In genomic region chr13:112928958-112929777, GRCh38 we compare ENCODE assay signal across 10 cellular contexts. TPM values are rescaled to one million over a fixed set of nuclear protein-coding genes. Genes with fewer than 3 reads are reported as not detected.
DNase-seq lines count a peak whose midpoint lies in the region; ATAC-seq and TF ChIP-seq lines count a peak whose summit lies in the region.
"Had no signal": no experiment of that assay in that cellular context is flagged by ENCODE, and none has a peak within 500 bp of the region (broad histone marks: within the 10 kb centered on the region; RNA-seq: fewer than 3 reads in every experiment).

No MANE protein-coding gene starts in this region.

- H3K9me3 ChIP-seq in mesenchymal stem cell (ENCODE audit: control insufficient read depth, low read length), result peaks cover 7% of the 10 kb centered on the region
- peaks cover 0 to 7% (median 0%) of the 10 kb centered on the region in 4 donors for H3K9me3 ChIP-seq in esophagus muscularis mucosa
- H3K9me3 ChIP-seq: suprapubic skin had no signal

- no peak overlapping the region for H2BK12ac ChIP-seq in mesenchymal stem cell (ENCODE audit: low read length in 2 of 2)

- H2BK5ac ChIP-seq in mesenchymal stem cell (ENCODE audit: low read depth, low read length, poor library complexity, severe bottlenecking), result no peak overlapping the region

- H3K27me3 ChIP-seq in mesenchymal stem cell (ENCODE audit: control insufficient read depth in 1 of 2, insufficient read depth in 1 of 2, low read length in 2 of 2), result peaks cover 15 to 81% of the 10 kb centered on the region in 2 experiments
- H3K27me3 ChIP-seq in esophagus muscularis mucosa, result peaks cover 0 to 70% (median 7%) of the 10 kb centered on the region in 4 donors

- peaks cover 12% of the 10 kb centered on the region for H3K4me1 ChIP-seq in mesenchymal stem cell (ENCODE audit: control insufficient read depth, insufficient read depth, low read depth, low read length)
- peaks cover 13 to 21% (median 15%) of the 10 kb centered on the region in 4 donors for H3K4me1 ChIP-seq in esophagus muscularis mucosa

- H4K91ac ChIP-seq in mesenchymal stem cell (ENCODE audit: low read length), result no peak overlapping the region

- intact Hi-C loops in esophagus muscularis mucosa (cut with DNase I), result no loop called here

- H3K23ac ChIP-seq in mesenchymal stem cell (ENCODE audit: low read length in 2 of 2), result no peak overlapping the region

- no peaks in the 10 kb centered on the region for H3K79me1 ChIP-seq in mesenchymal stem cell (replicated peaks; ENCODE audit: low read length, poor library complexity, severe bottlenecking)

- no peak overlapping the region for H3K14ac ChIP-seq in mesenchymal stem cell (ENCODE audit: low read length in 2 of 2)

- H4K8ac ChIP-seq in mesenchymal stem cell (ENCODE audit: low read length), result no peak overlapping the region

- H2BK15ac ChIP-seq in mesenchymal stem cell (ENCODE audit: low read depth, poor library complexity, severe bottlenecking), result no peak overlapping the region

- H2AFZ ChIP-seq in mesenchymal stem cell (ENCODE audit: low read depth, low read length), result no peak overlapping the region

- no peak overlapping the region for H3K9ac ChIP-seq in mesenchymal stem cell (ENCODE audit: low read length)

- TF ChIP-seq POLR2A in esophagus muscularis mucosa (IDR thresholded peaks at IDR 0.05; ENCODE audit: low read depth), result no peak

- no peak overlapping the region for H3K27ac ChIP-seq in mesenchymal stem cell (ENCODE audit: low read length, poor library complexity, severe bottlenecking)
- H3K27ac ChIP-seq in esophagus muscularis mucosa (replicated peaks in 1 of 4), result no peak overlapping the region
- H3K27ac ChIP-seq: suprapubic skin had no signal

- no peak for TF ChIP-seq EP300 in esophagus muscularis mucosa (IDR thresholded peaks at IDR 0.05)

- DNase-seq in DMS153 treated with DMSO at 0.1 percent for 48 hours (lab: John Stamatoyannopoulos, UW; ENCODE audit: unreplicated experiment), result peak; percentile 85
- peak; percentile 37 for DNase-seq in NCI-H2107 treated with DMSO at 0.1 percent for 48 hours (lab: John Stamatoyannopoulos, UW; ENCODE audit: unreplicated experiment)
- peak; percentile 54 for DNase-seq in choroid plexus epithelial cell (ENCODE audit: low read depth)
- peak; percentile 20 for DNase-seq in mesenchymal stem cell
- DNase-seq in NCI-H1694 (lab: John Stamatoyannopoulos, UW), result no peak
- no peak for DNase-seq in esophagus muscularis mucosa (ENCODE audit: extremely low spot score)
- no peak for DNase-seq in activated T-cell treated with anti-CD3 and anti-CD28 coated beads, Interleukin-2, amount 50 U/mL, for 48 hours
- DNase-seq: activated gamma-delta T cell had no signal

- H2AK5ac ChIP-seq in mesenchymal stem cell (ENCODE audit: low read length, severe bottlenecking), result no peak overlapping the region

- 62% methylated on average over 21 of the region's 21 CpGs for WGBS in mesenchymal stem cell
- WGBS in esophagus muscularis mucosa, result 16% methylated on average over 16 of the region's 21 CpGs

- no peak overlapping the region for H3K18ac ChIP-seq in mesenchymal stem cell (ENCODE audit: low read depth in 1 of 2, low read length in 2 of 2)

- H3K4ac ChIP-seq in mesenchymal stem cell (ENCODE audit: low read depth in 1 of 2, low read length in 2 of 2), result no peak overlapping the region

- ATAC-seq in HG03135 (IDR thresholded peaks at IDR 0.05; ENCODE audit: unreplicated experiment), result no peak

- no peak overlapping the region for H2BK120ac ChIP-seq in mesenchymal stem cell (ENCODE audit: low read depth, low read length)

- H3K4me3 ChIP-seq in choroid plexus epithelial cell (ENCODE audit: low read depth, low read length) (no peak overlapping the region), mesenchymal stem cell (ENCODE audit: insufficient read depth in 1 of 2, low read depth in 1 of 2, low read length in 2 of 2) (peak overlapping the region in 1 of 2 experiments; percentile 11), esophagus muscularis mucosa (no peak overlapping the region)
- H3K4me3 ChIP-seq: suprapubic skin had no signal

- H3K36me3 ChIP-seq in mesenchymal stem cell (ENCODE audit: control insufficient read depth in 1 of 2, insufficient read depth in 2 of 2, low read depth in 1 of 2, low read length in 2 of 2) (no peaks in the 10 kb centered on the region), esophagus muscularis mucosa (no peaks in the 10 kb centered on the region)
- H3K36me3 ChIP-seq: suprapubic skin had no signal

- TF ChIP-seq CTCF in choroid plexus epithelial cell (conservative IDR thresholded peaks at IDR 0.05; ENCODE audit: low read depth, low read length) (no peak), esophagus muscularis mucosa (IDR thresholded peaks at IDR 0.05) (no peak)

- H3K4me2 ChIP-seq in mesenchymal stem cell (ENCODE audit: low read length, poor library complexity, severe bottlenecking), result no peak overlapping the region

RNA-seq across cellular contexts. Expression of gene MCF2L, which starts 39.8 kb away (rescaled TPM):
- 0.22 TPM for polyA plus RNA-seq in mesenchymal stem cell (2013, experiment 1 of 2)
- polyA plus RNA-seq in mesenchymal stem cell (2013, experiment 2 of 2), result 0.07 TPM
- 10 to 100 TPM; 14.5 to 38.6 (median 26.7) TPM for total RNA-seq in esophagus muscularis mucosa

Comparison
In these comparisons a context has a peak if more than half of its experiments do, and no peak if none do; other contexts are left out.
1. DNase-seq: peak in DMS153 treated with DMSO at 0.1 percent for 48 hours (single experiment), NCI-H2107 treated with DMSO at 0.1 percent for 48 hours (single experiment), choroid plexus epithelial cell (single experiment) and mesenchymal stem cell (single experiment); none in NCI-H1694 (single experiment), esophagus muscularis mucosa (single experiment) and activated T-cell treated with anti-CD3 and anti-CD28 coated beads, Interleukin-2, amount 50 U/mL, for 48 hours (0 of 2).